In the genomic region with DNA sequence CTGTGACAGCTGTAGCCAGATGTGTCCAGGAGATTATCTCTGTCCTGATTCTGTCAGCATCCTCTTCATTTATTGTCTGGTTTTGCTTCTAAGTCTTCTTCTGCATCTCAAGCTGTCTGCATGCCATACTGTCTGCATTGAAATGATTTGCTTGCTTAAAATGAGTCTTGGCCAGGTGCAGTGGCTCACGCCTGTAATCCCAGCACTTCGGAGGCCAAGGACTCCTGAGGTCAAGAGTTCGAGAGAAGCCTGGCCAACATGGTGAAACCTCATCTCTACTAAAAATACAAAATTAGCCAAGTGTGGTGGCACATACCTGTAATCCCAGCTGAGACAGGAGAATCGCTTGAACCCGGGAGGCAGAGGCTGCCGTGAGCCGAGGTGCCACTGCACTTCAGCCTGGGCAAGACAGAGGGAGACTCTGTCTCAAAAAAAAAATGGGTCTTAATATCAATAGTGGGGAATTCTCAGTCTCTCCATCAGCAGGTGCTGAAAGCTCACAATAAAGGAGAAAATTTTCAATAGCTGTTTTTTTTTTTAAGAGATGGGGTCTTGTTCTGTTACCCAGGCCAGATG, we compare ENCODE assay signal across 24 cellular contexts. TPM values are rescaled to one million over a fixed set of nuclear protein-coding genes. Genes with fewer than 3 reads are reported as not detected.
DNase-seq lines count a peak whose midpoint lies in the region; ATAC-seq, FAIRE-seq and TF ChIP-seq lines count a peak whose summit lies in the region.
"Had no signal": no experiment of that assay in that cellular context is flagged by ENCODE, and none has a peak within 500 bp of the region (broad histone marks: within the 10 kb centered on the region; RNA-seq: fewer than 3 reads in every experiment).

No MANE protein-coding gene starts in this region.

- no peak overlapping the region for H3K4me3 Mint-ChIP-seq in H9
- H3K4me3 Mint-ChIP-seq in activated naive CD8-positive, alpha-beta T cell treated with anti-CD3 and anti-CD28 coated beads, Interleukin-2, amount 50 U/mL, for 24 hours: no peak overlapping the region
- H3K4me3 Mint-ChIP-seq: activated B cell treated with CpG ODN at 0.5 μM for 24 hours; activated CD4-positive, alpha-beta memory T cell treated with anti-CD3 and anti-CD28 coated beads, Interleukin-2, amount 10 ng/mL, durations not matched to agents 7 days and 5 days; activated T-cell treated with anti-CD3 and anti-CD28 coated beads, Interleukin-2, amount 50 U/mL, for 24 hours; stimulated activated naive CD8-positive, alpha-beta T cell treated with anti-CD3 and anti-CD28 coated beads, Interleukin-15, Interleukin-2, amounts not matched to agents 100 ng/mL and 50 ng/mL, for 24 hours; T-helper 17 cell had no signal

- CTCF ChIA-PET in GM12878 (lab: Yijun Ruan, JAX): interaction anchor here (0.6 to 4.6 kb wide), 17 partner anchors 11 to 326 kb away, joined by 3 to 36 read pairs (median 3); partner anchors contain the start of genes AMPD3 and RNF141

- no peak overlapping the region for H4K5ac ChIP-seq in H9 (ENCODE audit: insufficient read length, low read depth, low read length)

- H3T11ph ChIP-seq in H9 (ENCODE audit: low read length): no peak overlapping the region

- no peak overlapping the region for H3K56ac ChIP-seq in H9 (ENCODE audit: insufficient read length, low read depth, low read length)

- peak; percentile 29; the same call in 1 of the 2 replicates for TF ChIP-seq RAD21 in GM12878 (IDR thresholded peaks at IDR 0.05; ENCODE audit: insufficient read depth, low read depth, low read length)

- H4K20me1 ChIP-seq in H9 (ENCODE audit: control insufficient read depth, insufficient read depth, insufficient read length) (no peaks in the 10 kb centered on the region), GM12878 (ENCODE audit: control insufficient read depth, insufficient read depth) (no peaks in the 10 kb centered on the region; the same call in 1 of the 2 replicates)

- RAD21 ChIA-PET in GM12878 (lab: Charles Lee; ENCODE audit: unreplicated experiment): interaction anchor here (0.6 to 1.7 kb wide), 9 partner anchors 10 to 682 kb away, joined by 3 to 8 read pairs (median 3); partner anchors contain the start of gene RNF141

- H3K14ac ChIP-seq in H9 (ENCODE audit: insufficient read depth, low read length): no peak overlapping the region

- SMC1A ChIA-PET in GM12878 (lab: Charles Lee; ENCODE audit: uncharacterized antibody, unreplicated experiment): interaction anchor here (0.9 to 4.6 kb wide), 10 partner anchors 10 to 322 kb away, joined by 3 to 36 read pairs (median 6); partner anchors contain the start of genes AMPD3 and RNF141

- no peak overlapping the region for H3K18ac ChIP-seq in H9 (ENCODE audit: insufficient read length, low read depth, low read length)

- H3K27ac ChIP-seq in H9 (ENCODE audit: insufficient read length, low read depth, low read length): no peak overlapping the region
- H3K27ac ChIP-seq in GM12878 (ENCODE audit: control insufficient read depth, insufficient read depth): no peak overlapping the region
- peak overlapping the region; percentile 77 for H3K27ac ChIP-seq in neutrophil

- no peak for TF ChIP-seq EP300 in GM12878 (IDR thresholded peaks at IDR 0.05; ENCODE audit: borderline replicate concordance in 1 of 2, control insufficient read depth in 1 of 2, low read depth in 2 of 2, low read length in 2 of 2)

- H3K27me3 Mint-ChIP-seq in H9 (ENCODE audit: low read depth): 0 out of 2 replicates have a peak, but pooled peaks cover 1% of the 10 kb centered on the region
- no peaks in the 10 kb centered on the region for H3K27me3 Mint-ChIP-seq in activated naive CD8-positive, alpha-beta T cell treated with anti-CD3 and anti-CD28 coated beads, Interleukin-2, amount 50 U/mL, for 24 hours
- H3K27me3 Mint-ChIP-seq: activated B cell treated with CpG ODN at 0.5 μM for 24 hours; activated T-cell treated with anti-CD3 and anti-CD28 coated beads, Interleukin-2, amount 50 U/mL, for 24 hours had no signal

- POLR2A ChIA-PET in GM12878 (lab: Charles Lee): interaction anchor here (1.5 kb wide), 1 partner anchor 36 kb away, joined by 3 read pairs; no protein-coding TSS in a partner anchor

- H3K4ac ChIP-seq in H9 (ENCODE audit: low read depth, low read length): no peak overlapping the region

- no peaks in the 10 kb centered on the region for H3K36me3 ChIP-seq in GM12878 (ENCODE audit: control insufficient read depth in 2 of 2, insufficient read depth in 2 of 2, low read length in 1 of 2)
- H3K36me3 ChIP-seq in neutrophil: no peaks in the 10 kb centered on the region
- H3K36me3 ChIP-seq: transverse colon had no signal

- ATAC-seq in GM12878: peak; percentile 37; the same call in 1 of the 3 replicates
- ATAC-seq in HG03439 (IDR thresholded peaks at IDR 0.05; ENCODE audit: unreplicated experiment): no peak
- ATAC-seq in activated naive CD8-positive, alpha-beta T cell treated with anti-CD3 and anti-CD28 coated beads, Interleukin-2, amount 50 U/mL, for 24 hours: no peak
- ATAC-seq: T-helper 17 cell had no signal

- no peak overlapping the region for H2BK5ac ChIP-seq in H9 (ENCODE audit: insufficient read length, low read length)

- H3K79me1 ChIP-seq in H9 (ENCODE audit: insufficient read depth, low read depth, low read length, poor library complexity, severe bottlenecking): no peaks in the 10 kb centered on the region

- no peak overlapping the region for H3K4me3 ChIP-seq in GM12878
- no peak overlapping the region for H3K4me3 ChIP-seq in neutrophil (ENCODE audit: low read depth in 1 of 2, low read length in 1 of 2)
- H3K4me3 ChIP-seq: smooth muscle cell, transverse colon had no signal

- no peaks in the 10 kb centered on the region for H3K79me2 ChIP-seq in H9 (ENCODE audit: insufficient read depth, low read length)
- no peaks in the 10 kb centered on the region for H3K79me2 ChIP-seq in GM12878 (ENCODE audit: control insufficient read depth, insufficient read depth, low read length)

- in situ Hi-C loops in GM12878 (cut with MboI): no loop called here

- H3K9me3 Mint-ChIP-seq in H9: 0 out of 5 replicates have a peak, but pooled peaks cover 0 to 2% of the 10 kb centered on the region in 2 experiments
- H3K9me3 Mint-ChIP-seq in activated naive CD8-positive, alpha-beta T cell treated with anti-CD3 and anti-CD28 coated beads, Interleukin-2, amount 50 U/mL, for 24 hours: no peaks in the 10 kb centered on the region
- H3K9me3 Mint-ChIP-seq: activated B cell treated with CpG ODN at 0.5 μM for 24 hours; activated CD4-positive, alpha-beta memory T cell treated with anti-CD3 and anti-CD28 coated beads, Interleukin-2, amount 10 ng/mL, durations not matched to agents 7 days and 5 days; activated T-cell treated with anti-CD3 and anti-CD28 coated beads, Interleukin-2, amount 50 U/mL, for 24 hours; stimulated activated naive CD8-positive, alpha-beta T cell treated with anti-CD3 and anti-CD28 coated beads, Interleukin-15, Interleukin-2, amounts not matched to agents 100 ng/mL and 50 ng/mL, for 24 hours had no signal

- no peaks in the 10 kb centered on the region; a peak in 1 of 7 replicates for H3K36me3 Mint-ChIP-seq in H9 (ENCODE audit: insufficient read depth in 1 of 3, low read depth in 3 of 3)
- no peaks in the 10 kb centered on the region for H3K36me3 Mint-ChIP-seq in activated naive CD8-positive, alpha-beta T cell treated with anti-CD3 and anti-CD28 coated beads, Interleukin-2, amount 50 U/mL, for 24 hours (ENCODE audit: low read depth)

- peaks cover 2 to 9% of the 10 kb centered on the region in 2 experiments; a peak in 2 of 4 replicates for H3K4me1 Mint-ChIP-seq in H9
- peaks cover 22% of the 10 kb centered on the region for H3K4me1 Mint-ChIP-seq in activated naive CD8-positive, alpha-beta T cell treated with anti-CD3 and anti-CD28 coated beads, Interleukin-2, amount 50 U/mL, for 24 hours

- H2AFZ ChIP-seq in H9 (ENCODE audit: low read length): no peak overlapping the region
- no peak overlapping the region for H2AFZ ChIP-seq in GM12878 (ENCODE audit: control insufficient read depth, low read depth, low read length)

- no peak overlapping the region for H2BK120ac ChIP-seq in H9 (ENCODE audit: low read depth, low read length, poor library complexity, severe bottlenecking)

- no peak for TF ChIP-seq POLR2A in GM12878 (IDR thresholded peaks at IDR 0.05; ENCODE audit: low read depth, low read length)

- no peak for FAIRE-seq in GM12878 (lab: Jason Lieb, UNC)
- FAIRE-seq: RCC 7860 had no signal

- H3K9me3 ChIP-seq in H9 (ENCODE audit: control insufficient read depth, low read depth, low read length) (no peaks in the 10 kb centered on the region), GM12878 (replicated peaks; ENCODE audit: control insufficient read depth, insufficient read depth, low read length) (no peaks in the 10 kb centered on the region), neutrophil (no peaks in the 10 kb centered on the region)
- H3K9me3 ChIP-seq: transverse colon had no signal

- H2BK12ac ChIP-seq in H9 (ENCODE audit: insufficient read length, low read depth, low read length): no peak overlapping the region

- H2BK15ac ChIP-seq in H9 (ENCODE audit: low read depth, low read length): no peak overlapping the region

- no peak overlapping the region for H2BK20ac ChIP-seq in H9 (ENCODE audit: low read depth, low read length, poor library complexity, severe bottlenecking)

- H3K23ac ChIP-seq in H9 (ENCODE audit: insufficient read length, low read depth, low read length): no peak overlapping the region

- no peak overlapping the region for H4K91ac ChIP-seq in H9 (ENCODE audit: insufficient read length, low read depth, low read length)

- H4K8ac ChIP-seq in H9 (replicated peaks; ENCODE audit: insufficient read length, low read depth, low read length): no peak overlapping the region

- no CpG with 5 or more reads among the region's 7 CpGs for WGBS in H9 (ENCODE audit: extremely low coverage, insufficient read length, low lambda C conversion rate)
- WGBS in GM12878 (ENCODE audit: insufficient coverage, insufficient replicate concordance, low lambda C conversion rate, missing lambda C conversion rate): 65% methylated on average over 7 of the region's 7 CpGs

- no peak overlapping the region for H3K9ac ChIP-seq in H9 (ENCODE audit: extremely low read depth, insufficient read length, low read length)
- H3K9ac ChIP-seq in GM12878 (ENCODE audit: control insufficient read depth, insufficient read depth, low read length): no peak overlapping the region

- H3K27me3 ChIP-seq in H9 (ENCODE audit: insufficient read depth, low read length) (no peaks in the 10 kb centered on the region), GM12878 (replicated peaks in 1 of 2; ENCODE audit: control insufficient read depth in 2 of 2, insufficient read depth in 2 of 2, low read length in 1 of 2) (no peaks in the 10 kb centered on the region; a peak in 1 of 4 replicates), neutrophil (no peaks in the 10 kb centered on the region)
- H3K27me3 ChIP-seq: transverse colon had no signal

- H3K4me2 ChIP-seq in H9 (ENCODE audit: insufficient read depth, insufficient read length, low read length) (no peak overlapping the region), GM12878 (ENCODE audit: control insufficient read depth, insufficient read depth) (no peak overlapping the region)
- H3K4me2 ChIP-seq: smooth muscle cell had no signal

- DNase-seq in GM10266 (ENCODE audit: extremely low spot score) (no peak), H9 (no peak), GM12878 (ENCODE audit: low read depth, low spot score) (no peak), iPS-NIHi11 (ENCODE audit: low spot score) (no peak)
- DNase-seq in activated naive CD8-positive, alpha-beta T cell treated with anti-CD3 and anti-CD28 coated beads, Interleukin-2, amount 50 U/mL, for 24 hours: no peak
- DNase-seq: activated B cell treated with CpG ODN at 0.5 μM for 24 hours; activated CD4-positive, alpha-beta memory T cell treated with anti-CD3 and anti-CD28 coated beads, Interleukin-2, amount 10 ng/mL, durations not matched to agents 7 days and 5 days; activated naive CD4-positive, alpha-beta T cell treated with Interleukin-2 at 50 U/mL for 16 hours; activated T-cell treated with anti-CD3 and anti-CD28 coated beads, Interleukin-2, amount 50 U/mL, for 24 hours; AML-193; COR-L47; DMS79 treated with DMSO at 0.1 percent for 48 hours; NCI-H146; NCI-H2171; NCI-H526 treated with DMSO at 0.1 percent for 48 hours; nucleus accumbens; stimulated activated CD4-positive, alpha-beta T cell treated with anti-CD3 and anti-CD28 coated beads, Interleukin-4, amount 100 ng/mL, for 24 hours; T-helper 17 cell had no signal

- H3K27ac Mint-ChIP-seq in H9: no peak overlapping the region; a peak in 1 of 7 replicates
- H3K27ac Mint-ChIP-seq in activated naive CD8-positive, alpha-beta T cell treated with anti-CD3 and anti-CD28 coated beads, Interleukin-2, amount 50 U/mL, for 24 hours: no peak overlapping the region
- H3K27ac Mint-ChIP-seq: activated B cell treated with CpG ODN at 0.5 μM for 24 hours; activated CD4-positive, alpha-beta memory T cell treated with anti-CD3 and anti-CD28 coated beads, Interleukin-2, amount 10 ng/mL, durations not matched to agents 7 days and 5 days had no signal

- no peak overlapping the region for H2AK5ac ChIP-seq in H9 (ENCODE audit: insufficient read length, low read length)

- intact Hi-C loops in GM12878 (cut with micrococcal nuclease; ENCODE audit: unreplicated experiment): no loop called here

- BruUV-seq in GM12878 (replicated peaks; lab: Mats Ljungman, UMichigan): no TSS peak

- TF ChIP-seq CTCF in GM10266 (IDR thresholded peaks at IDR 0.05; ENCODE audit: control insufficient read depth, insufficient read depth, low read depth, missing control alignments) (peak; percentile 22), H9 (conservative IDR thresholded peaks at IDR 0.05) (peak; percentile 30; the same call in 1 of the 3 replicates), GM12878 (IDR thresholded peaks at IDR 0.05 in 2 of 3, conservative IDR thresholded peaks at IDR 0.05 in 1 of 3; ENCODE audit: control insufficient read depth in 2 of 3, extremely low read depth in 1 of 3, insufficient read depth in 1 of 3, low read depth in 3 of 3, low read length in 3 of 3) (peak in 2 of 3 experiments; percentile 20 to 27; a peak in 2 of 6 replicates), neutrophil (IDR thresholded peaks at IDR 0.05) (no peak)

- H3K23me2 ChIP-seq in H9 (ENCODE audit: insufficient read length, low read depth, low read length, poor library complexity, severe bottlenecking): no peaks in the 10 kb centered on the region

- no peaks in the 10 kb centered on the region for H3K4me1 ChIP-seq in H9 (ENCODE audit: insufficient read depth, low read length)
- peaks cover 7% of the 10 kb centered on the region; the same call in 1 of the 2 replicates for H3K4me1 ChIP-seq in GM12878 (ENCODE audit: control insufficient read depth, insufficient read depth, low read length)
- H3K4me1 ChIP-seq in neutrophil (ENCODE audit: control insufficient read depth in 1 of 2, insufficient read depth in 1 of 2, low read depth in 1 of 2, low read length in 1 of 2): peaks cover 61 to 71% of the 10 kb centered on the region in 2 experiments

RNA-seq across cellular contexts. Expression of gene AMPD3, which starts 39.2 kb away (rescaled TPM):
- total RNA-seq in H9 (2021): 4.6 and 5.9 TPM in 2 replicates
- total RNA-seq in GM12878 (2013; cell fraction: nucleolus; rRNA removed): 55.0 and 61.5 TPM in 2 replicates
- total RNA-seq in GM12878 (2014; rRNA removed): 19.6 and 20.4 TPM in 2 replicates
- total RNA-seq in GM12878 (2014; rRNA removed; fragmentation: Illumina TruSeq; extraction: Trizol): 11.3 TPM in 2 replicates
- total RNA-seq in GM12878 (2021): 24.3 and 28.6 TPM in 2 replicates
- 7.3 TPM for polyA plus RNA-seq in GM12878 (2011; ENCODE audit: low read depth)
- 24.3 and 27.0 TPM in 2 replicates for polyA plus RNA-seq in GM12878 (2011; rRNA removed)
- polyA plus RNA-seq in GM12878 (2011; cell fraction: cytosol; rRNA removed): 24.5 and 25.8 TPM in 2 replicates
- 52.4 and 66.3 TPM in 2 replicates for polyA plus RNA-seq in GM12878 (2011; cell fraction: nucleus; rRNA removed)
- 11.9 and 13.6 TPM in 2 replicates for polyA plus RNA-seq in GM12878 (2012)
- 18.2 and 21.9 TPM in 2 replicates for polyA plus RNA-seq in GM12878 (2014; fragmentation: Illumina TruSeq; extraction: Trizol)
- 1 to 10 TPM; 5.6 to 7.8 TPM for polyA plus RNA-seq in GM12878 (2014; fragmentation: Nextera tagmentation; extraction: Ambion mirVana)
- polyA plus RNA-seq in GM12878 (2014; rRNA removed): 20.0 and 21.7 TPM in 2 replicates
- 1 to 10 TPM; 6.6 to 7.2 TPM for polyA plus RNA-seq in GM12878 (2016; fragmentation: Nextera tagmentation; extraction: Ambion mirVana)
- 26.6 and 34.5 TPM in 2 replicates for polyA minus RNA-seq in GM12878 (2011; rRNA and poly(A)+ RNA removed)
- 9.4 and 11.4 TPM in 2 replicates for polyA minus RNA-seq in GM12878 (2011; cell fraction: cytosol; rRNA and poly(A)+ RNA removed)
- 30.8 and 38.7 TPM in 2 replicates for polyA minus RNA-seq in GM12878 (2011; cell fraction: nucleus; rRNA and poly(A)+ RNA removed)
